ENCODE assay signal across 21 cellular contexts in the genomic region with DNA sequence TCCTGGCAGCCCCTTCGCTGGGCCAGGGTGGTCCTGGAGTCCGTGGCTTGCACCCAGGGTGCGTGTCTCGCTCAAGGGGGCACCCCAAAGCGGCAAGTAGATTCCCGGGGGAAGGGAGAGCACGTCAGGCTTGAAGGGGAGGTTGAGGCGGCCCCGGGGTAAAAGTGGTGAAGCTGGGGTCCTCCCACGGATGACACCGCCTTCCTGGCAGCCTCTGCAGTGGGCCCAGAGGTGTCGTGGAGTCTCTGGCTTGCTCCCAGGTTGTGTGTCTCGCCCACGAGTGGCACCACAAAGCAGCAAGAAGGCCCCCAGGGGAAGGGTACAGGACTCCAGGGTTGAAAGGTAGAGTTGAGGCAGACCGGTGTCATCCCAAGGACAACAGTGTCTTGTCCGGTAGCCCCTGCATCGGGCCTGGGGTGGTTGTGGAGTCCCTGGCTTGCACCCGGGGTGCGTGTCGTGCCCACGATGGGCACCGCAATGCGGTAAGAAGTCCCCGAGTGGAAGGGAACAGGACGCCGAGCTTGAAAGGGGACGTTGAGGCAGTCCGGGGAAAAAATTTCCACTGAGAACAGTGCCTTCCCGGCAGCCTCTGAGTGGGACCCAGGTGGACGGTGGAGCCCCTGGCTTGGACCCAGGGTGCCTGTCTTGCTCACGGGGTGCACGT.
"Had no signal": no experiment of that assay in that cellular context is flagged by ENCODE, and none has a peak within 500 bp of the region (broad histone marks: within the 10 kb centered on the region; RNA-seq: fewer than 3 reads in every experiment).

No MANE protein-coding gene starts in this region.

- H3K36me3 Mint-ChIP-seq: activated naive CD4-positive, alpha-beta T cell treated with anti-CD3 and anti-CD28 coated beads, Interleukin-2, amount 10 ng/mL, durations not matched to agents 7 days and 5 days; activated naive CD8-positive, alpha-beta T cell treated with anti-CD3 and anti-CD28 coated beads for 36 hours; T-cell had no signal

- H3K27ac Mint-ChIP-seq: activated CD8-positive, alpha-beta T cell treated with anti-CD3 and anti-CD28 coated beads for 36 hours; activated naive CD4-positive, alpha-beta T cell treated with anti-CD3 and anti-CD28 coated beads, Interleukin-2, amount 10 ng/mL, durations not matched to agents 7 days and 5 days; activated naive CD8-positive, alpha-beta T cell treated with anti-CD3 and anti-CD28 coated beads for 36 hours; activated T-cell treated with anti-CD3 and anti-CD28 coated beads, Interleukin-2, amount 50 U/mL, for 72 hours; activated T-helper 2 cell treated with anti-CD3 and anti-CD28 coated beads, Interferon-gamma antibody, Interleukin-2, Interleukin-4, amounts not matched to agents 10 μg/mL and 5 μg/mL and 100 μg/mL, durations not matched to agents 14 hours and 24 hours and 36 hours; T-cell had no signal

- H3K4me3 ChIP-seq: cardiac muscle cell, SK-N-MC had no signal

- H3K36me3 ChIP-seq: brain microvascular endothelial cell, cardiac muscle cell had no signal

- H3K4me1 Mint-ChIP-seq: activated naive CD4-positive, alpha-beta T cell treated with anti-CD3 and anti-CD28 coated beads, Interleukin-2, amount 10 ng/mL, durations not matched to agents 7 days and 5 days; activated naive CD8-positive, alpha-beta T cell treated with anti-CD3 and anti-CD28 coated beads for 36 hours; T-cell had no signal

- H3K9me3 Mint-ChIP-seq: activated naive CD8-positive, alpha-beta T cell treated with anti-CD3 and anti-CD28 coated beads for 36 hours had no signal

- DNase-seq: activated CD4-positive, CD25-positive, alpha-beta regulatory T cell; activated CD8-positive, alpha-beta memory T cell treated with anti-CD3 and anti-CD28 coated beads, Interleukin-2, amount 50 U/mL, for 4 hours; activated CD8-positive, alpha-beta T cell treated with anti-CD3 and anti-CD28 coated beads for 36 hours; activated gamma-delta T cell treated with Interleukin-2 at 50 U/mL for 16 hours; activated naive CD4-positive, alpha-beta T cell treated with anti-CD3 and anti-CD28 coated beads, Interleukin-2, amount 10 ng/mL, durations not matched to agents 7 days and 5 days; activated naive CD8-positive, alpha-beta T cell treated with anti-CD3 and anti-CD28 coated beads for 36 hours; activated T-cell treated with anti-CD3 and anti-CD28 coated beads, Interleukin-2, amount 50 U/mL, for 72 hours; brain microvascular endothelial cell; Kasumi-1; KBM-7; NCI-H1105 treated with DMSO at 0.1 percent for 48 hours; NCI-H146; NCI-H1930; NCI-H2171; NCI-H226; NCI-H526 treated with DMSO at 0.1 percent for 48 hours; T-cell had no signal

- H3K4me3 Mint-ChIP-seq: activated CD8-positive, alpha-beta T cell treated with anti-CD3 and anti-CD28 coated beads for 36 hours; activated naive CD4-positive, alpha-beta T cell treated with anti-CD3 and anti-CD28 coated beads, Interleukin-2, amount 10 ng/mL, durations not matched to agents 7 days and 5 days; activated naive CD8-positive, alpha-beta T cell treated with anti-CD3 and anti-CD28 coated beads for 36 hours; activated T-cell treated with anti-CD3 and anti-CD28 coated beads, Interleukin-2, amount 50 U/mL, for 72 hours; T-cell had no signal

- H3K27ac ChIP-seq: brain microvascular endothelial cell, cardiac muscle cell, SK-N-MC, VCaP had no signal

- H3K27me3 ChIP-seq: brain microvascular endothelial cell, cardiac muscle cell had no signal

- H3K27me3 Mint-ChIP-seq: activated CD8-positive, alpha-beta T cell treated with anti-CD3 and anti-CD28 coated beads for 36 hours; activated naive CD4-positive, alpha-beta T cell treated with anti-CD3 and anti-CD28 coated beads, Interleukin-2, amount 10 ng/mL, durations not matched to agents 7 days and 5 days; activated naive CD8-positive, alpha-beta T cell treated with anti-CD3 and anti-CD28 coated beads for 36 hours; T-cell had no signal
